In genomic region chr6:149366237-149366921, GRCh38 we compare ENCODE assay signal across 29 cellular contexts. TPM values are rescaled to one million over a fixed set of nuclear protein-coding genes. Genes with fewer than 3 reads are reported as not detected.
DNase-seq lines count a peak whose midpoint lies in the region; ATAC-seq, FAIRE-seq and TF ChIP-seq lines count a peak whose summit lies in the region.
"Had no signal": no experiment of that assay in that cellular context is flagged by ENCODE, and none has a peak within 500 bp of the region (broad histone marks: within the 10 kb centered on the region; RNA-seq: fewer than 3 reads in every experiment).

No MANE protein-coding gene starts in this region.

- intact Hi-C loops in activated CD4-positive, alpha-beta T cell treated with anti-CD3 and anti-CD28 coated beads for 36 hours (cut with DNase I, micrococcal nuclease): loop anchor here in 1 of 2 experiments (2.0 kb wide), 1 partner anchor 24 kb away; no protein-coding TSS in a partner anchor
- intact Hi-C loops in activated CD8-positive, alpha-beta T cell treated with anti-CD3 and anti-CD28 coated beads for 36 hours (cut with micrococcal nuclease): loop anchor here (5.0 kb wide), 1 partner anchor 44 kb away; no protein-coding TSS in a partner anchor
- intact Hi-C loops in naive thymus-derived CD4-positive, alpha-beta T cell (cut with micrococcal nuclease): loop anchor here in 1 of 2 donors (1.0 to 5.0 kb wide), 6 partner anchors 8 to 284 kb away; no protein-coding TSS in a partner anchor
- intact Hi-C loops in adrenal gland (cut with DNase I): no loop called here

- peaks cover 40 to 51% of the 10 kb centered on the region in 2 donors for H3K4me1 ChIP-seq in naive thymus-derived CD4-positive, alpha-beta T cell (ENCODE audit: control insufficient read depth in 2 of 2, insufficient read depth in 2 of 2, low read length in 2 of 2)
- peaks cover 0 to 28% of the 10 kb centered on the region in 2 donors for H3K4me1 ChIP-seq in adrenal gland (replicated peaks in 1 of 2)

- H3K27ac ChIP-seq in naive thymus-derived CD4-positive, alpha-beta T cell (ENCODE audit: low read depth, low read length): peak overlapping the region; percentile 54
- no peak overlapping the region for H3K27ac ChIP-seq in adrenal gland
- H3K27ac ChIP-seq: epithelial cell of prostate, GM23248, HL-60, WERI-Rb-1 had no signal

- H3K4me3 Mint-ChIP-seq in activated CD4-positive, alpha-beta T cell treated with anti-CD3 and anti-CD28 coated beads for 36 hours: no peak overlapping the region
- no peak overlapping the region for H3K4me3 Mint-ChIP-seq in activated CD8-positive, alpha-beta T cell treated with anti-CD3 and anti-CD28 coated beads for 36 hours
- H3K4me3 Mint-ChIP-seq in naive thymus-derived CD4-positive, alpha-beta T cell: no peak overlapping the region
- H3K4me3 Mint-ChIP-seq: dendritic cell treated with granulocyte-macrophage colony-stimulating factor and Interleukin-4, amounts not matched to agents 40 ng/mL and 50 ng/mL, for 4 days; stimulated activated naive CD8-positive, alpha-beta T cell treated with anti-CD3 and anti-CD28 coated beads, Interleukin-15, Interleukin-2, amounts not matched to agents 100 ng/mL and 50 ng/mL, for 24 hours; type B pancreatic cell had no signal

- no peak overlapping the region for H3K27ac Mint-ChIP-seq in activated CD4-positive, alpha-beta T cell treated with anti-CD3 and anti-CD28 coated beads for 36 hours
- no peak overlapping the region for H3K27ac Mint-ChIP-seq in activated CD8-positive, alpha-beta T cell treated with anti-CD3 and anti-CD28 coated beads for 36 hours
- H3K27ac Mint-ChIP-seq in naive thymus-derived CD4-positive, alpha-beta T cell: no peak overlapping the region
- H3K27ac Mint-ChIP-seq: dendritic cell treated with granulocyte-macrophage colony-stimulating factor and Interleukin-4, amounts not matched to agents 40 ng/mL and 50 ng/mL, for 4 days; type B pancreatic cell had no signal

- H3K27me3 Mint-ChIP-seq in activated CD4-positive, alpha-beta T cell treated with anti-CD3 and anti-CD28 coated beads for 36 hours: no peaks in the 10 kb centered on the region
- H3K27me3 Mint-ChIP-seq in activated CD8-positive, alpha-beta T cell treated with anti-CD3 and anti-CD28 coated beads for 36 hours: no peaks in the 10 kb centered on the region
- H3K27me3 Mint-ChIP-seq in naive thymus-derived CD4-positive, alpha-beta T cell: no peaks in the 10 kb centered on the region
- H3K27me3 Mint-ChIP-seq: dendritic cell treated with granulocyte-macrophage colony-stimulating factor and Interleukin-4, amounts not matched to agents 40 ng/mL and 50 ng/mL, for 4 days; stimulated activated naive CD8-positive, alpha-beta T cell treated with anti-CD3 and anti-CD28 coated beads, Interleukin-15, Interleukin-2, amounts not matched to agents 100 ng/mL and 50 ng/mL, for 24 hours; type B pancreatic cell had no signal

- WGBS in adrenal gland, 4 donors: 82 to 89% (median 87%) methylated on average over 4 of the region's 4 CpGs

- TF ChIP-seq POLR2A in adrenal gland (IDR thresholded peaks at IDR 0.05): no peak

- peak; percentile 41 for FAIRE-seq in D721Med (lab: Jason Lieb, UNC)
- FAIRE-seq: bronchial epithelial cell, HepG2 had no signal

- peaks cover 9% of the 10 kb centered on the region for H3K9me3 Mint-ChIP-seq in activated CD4-positive, alpha-beta T cell treated with anti-CD3 and anti-CD28 coated beads for 36 hours (ENCODE audit: low read depth)
- peaks cover 9% of the 10 kb centered on the region for H3K9me3 Mint-ChIP-seq in activated CD8-positive, alpha-beta T cell treated with anti-CD3 and anti-CD28 coated beads for 36 hours
- peaks cover 0 to 13% (median 4%) of the 10 kb centered on the region in 11 donors for H3K9me3 Mint-ChIP-seq in naive thymus-derived CD4-positive, alpha-beta T cell
- H3K9me3 Mint-ChIP-seq: dendritic cell treated with granulocyte-macrophage colony-stimulating factor and Interleukin-4, amounts not matched to agents 40 ng/mL and 50 ng/mL, for 4 days had no signal

- POLR2A ChIA-PET in activated CD4-positive, alpha-beta T cell treated with anti-CD3 and anti-CD28 coated beads for 36 hours (lab: Charles Lee): no interaction called here
- POLR2A ChIA-PET in activated CD8-positive, alpha-beta T cell treated with anti-CD3 and anti-CD28 coated beads for 36 hours (lab: Charles Lee): no interaction called here
- POLR2A ChIA-PET in naive thymus-derived CD4-positive, alpha-beta T cell (lab: Charles Lee): interaction anchor here (1.2 kb wide), 1 partner anchor 49 kb away, joined by 8 read pairs; the partner anchor contains the start of gene TAB2

- CTCF ChIA-PET in activated CD4-positive, alpha-beta T cell treated with anti-CD3 and anti-CD28 coated beads for 36 hours (lab: Charles Lee): interaction anchor here (0.8 to 1.0 kb wide), 3 partner anchors 14 to 42 kb away, joined by 3 to 4 read pairs (median 4); no protein-coding TSS in a partner anchor
- CTCF ChIA-PET in activated CD8-positive, alpha-beta T cell treated with anti-CD3 and anti-CD28 coated beads for 36 hours (lab: Charles Lee): no interaction called here
- CTCF ChIA-PET in naive thymus-derived CD4-positive, alpha-beta T cell (lab: Charles Lee): interaction anchor here (0.6 to 1.2 kb wide), 4 partner anchors 21 to 300 kb away, joined by 3 to 4 read pairs (median 3); no protein-coding TSS in a partner anchor

- peaks cover 26% of the 10 kb centered on the region for H3K36me3 Mint-ChIP-seq in activated CD4-positive, alpha-beta T cell treated with anti-CD3 and anti-CD28 coated beads for 36 hours (ENCODE audit: low read depth)
- peaks cover 40% of the 10 kb centered on the region for H3K36me3 Mint-ChIP-seq in activated CD8-positive, alpha-beta T cell treated with anti-CD3 and anti-CD28 coated beads for 36 hours (ENCODE audit: low read depth)
- peaks cover 15 to 29% (median 18%) of the 10 kb centered on the region in 5 donors for H3K36me3 Mint-ChIP-seq in naive thymus-derived CD4-positive, alpha-beta T cell

- H3K4me1 Mint-ChIP-seq in activated CD4-positive, alpha-beta T cell treated with anti-CD3 and anti-CD28 coated beads for 36 hours: peaks cover 51% of the 10 kb centered on the region
- peaks cover 48% of the 10 kb centered on the region for H3K4me1 Mint-ChIP-seq in activated CD8-positive, alpha-beta T cell treated with anti-CD3 and anti-CD28 coated beads for 36 hours (ENCODE audit: low read depth)
- peaks cover 11 to 50% (median 34%) of the 10 kb centered on the region in 7 donors for H3K4me1 Mint-ChIP-seq in naive thymus-derived CD4-positive, alpha-beta T cell

- no peak overlapping the region for H3K4me3 ChIP-seq in naive thymus-derived CD4-positive, alpha-beta T cell (ENCODE audit: low read length)
- H3K4me3 ChIP-seq in adrenal gland: no peak overlapping the region
- H3K4me3 ChIP-seq: GM23248, spleen had no signal

- DNase-seq in activated CD4-positive, alpha-beta T cell treated with anti-CD3 and anti-CD28 coated beads for 36 hours: no peak
- DNase-seq in activated CD4-positive, alpha-beta T cell treated with anti-CD3 and anti-CD28 coated beads, Interleukin-2, amount 50 U/mL, for 1 hour: no peak
- DNase-seq in D721Med (ENCODE audit: insufficient read length, low spot score) (no peak), adrenal gland (no peak), NCI-H774 (lab: John Stamatoyannopoulos, UW) (no peak)
- no peak for DNase-seq in activated CD8-positive, alpha-beta T cell treated with anti-CD3 and anti-CD28 coated beads for 36 hours
- DNase-seq in naive thymus-derived CD4-positive, alpha-beta T cell: peak in 7 of 9 donors; percentile 35 to 74 (median 62)
- DNase-seq: activated effector memory CD4-positive, alpha-beta T cell treated with Interleukin-2 at 50 U/mL for 16 hours; AML-193; Calu3; GM23248; head of caudate nucleus; mammary epithelial cell; MM.1S; NCI-H1436 treated with DMSO at 0.1 percent for 48 hours; NCI-H510A treated with DMSO at 0.1 percent for 48 hours; occipital lobe; spleen; stimulated activated CD4-positive, alpha-beta T cell treated with anti-CD3 and anti-CD28 coated beads, Interleukin-4, amount 100 ng/mL, for 1 hour; WERI-Rb-1 had no signal

- peak; percentile 63 for ATAC-seq in activated CD4-positive, alpha-beta T cell treated with anti-CD3 and anti-CD28 coated beads for 36 hours
- peak; percentile 63 for ATAC-seq in activated CD8-positive, alpha-beta T cell treated with anti-CD3 and anti-CD28 coated beads for 36 hours
- peak; percentile 88 for ATAC-seq in naive thymus-derived CD4-positive, alpha-beta T cell
- ATAC-seq in HG03139 (IDR thresholded peaks at IDR 0.05; ENCODE audit: unreplicated experiment): no peak
- ATAC-seq: HepG2 had no signal

- peaks cover 0 to 4% (median 3%) of the 10 kb centered on the region in 3 experiments for H3K9me3 ChIP-seq in naive thymus-derived CD4-positive, alpha-beta T cell (ENCODE audit: control insufficient read depth in 2 of 3, low read length in 3 of 3)
- no peaks in the 10 kb centered on the region for H3K9me3 ChIP-seq in adrenal gland (replicated peaks in 1 of 3)
- H3K9me3 ChIP-seq: spleen had no signal

- TF ChIP-seq CTCF in D721Med (IDR thresholded peaks at IDR 0.05; ENCODE audit: insufficient read depth, missing control alignments): no peak
- no peak for TF ChIP-seq CTCF in activated CD8-positive, alpha-beta T cell treated with anti-CD3 and anti-CD28 coated beads for 36 hours (IDR thresholded peaks at IDR 0.05)
- no peak for TF ChIP-seq CTCF in adrenal gland (IDR thresholded peaks at IDR 0.05)

- no peaks in the 10 kb centered on the region for H3K27me3 ChIP-seq in naive thymus-derived CD4-positive, alpha-beta T cell (ENCODE audit: control insufficient read depth in 2 of 2, insufficient read depth in 2 of 2, low read length in 2 of 2)
- no peaks in the 10 kb centered on the region for H3K27me3 ChIP-seq in adrenal gland
- H3K27me3 ChIP-seq: spleen had no signal

- H3K36me3 ChIP-seq in naive thymus-derived CD4-positive, alpha-beta T cell (ENCODE audit: control insufficient read depth in 2 of 3, insufficient read depth in 3 of 3, low read length in 3 of 3): no peaks in the 10 kb centered on the region
- no peaks in the 10 kb centered on the region for H3K36me3 ChIP-seq in adrenal gland (replicated peaks in 1 of 2)

RNA-seq across cellular contexts. Expression of gene SUMO4, which starts 33.7 kb away (rescaled TPM):
- 1 to 10 TPM; 4.7 to 5.3 TPM for total RNA-seq in activated CD4-positive, alpha-beta T cell treated with anti-CD3 and anti-CD28 coated beads for 36 hours
- total RNA-seq in activated CD8-positive, alpha-beta T cell treated with anti-CD3 and anti-CD28 coated beads for 36 hours: 1 to 10 TPM; 3.7 to 4.7 TPM
- total RNA-seq in naive thymus-derived CD4-positive, alpha-beta T cell: 10 to 100 TPM in 2 of 5 experiments, 1 to 10 TPM in 3; 5.0 to 19.9 (median 7.4) TPM
- polyA plus RNA-seq in naive thymus-derived CD4-positive, alpha-beta T cell: 1 to 10 TPM in 1 of 2 donors, under 1 TPM in 1; 0.36 to 2.0 TPM
- 1 to 10 TPM in 5 of 8 donors, under 1 TPM in 1, not detected in 2; 0.70 to 3.1 (median 1.8) TPM for total RNA-seq in adrenal gland
- polyA plus RNA-seq in adrenal gland: under 1 TPM in 1 of 3 donors, not detected in 2; 0.18 TPM
- total RNA-seq: GM23248, SK-MEL-5 had no signal

RNA-seq across cellular contexts. Expression of gene TAB2, which starts 48.9 kb away (rescaled TPM):
- total RNA-seq in activated CD4-positive, alpha-beta T cell treated with anti-CD3 and anti-CD28 coated beads for 36 hours: 10 to 100 TPM; 65.8 to 94.1 TPM
- total RNA-seq in activated CD8-positive, alpha-beta T cell treated with anti-CD3 and anti-CD28 coated beads for 36 hours: 10 to 100 TPM; 64.8 to 69.1 TPM
- total RNA-seq in naive thymus-derived CD4-positive, alpha-beta T cell: 100 to 1,000 TPM in 4 of 5 experiments, 10 to 100 TPM in 1; 98.3 to 234 (median 119) TPM
- 10 to 100 TPM; 15.7 to 17.5 TPM for polyA plus RNA-seq in naive thymus-derived CD4-positive, alpha-beta T cell
- total RNA-seq in adrenal gland: 10 to 100 TPM; 35.9 to 68.8 (median 49.4) TPM
- polyA plus RNA-seq in adrenal gland: 10 to 100 TPM; 10.8 to 59.4 (median 18.8) TPM

Comparison
In these comparisons a context has a peak if more than half of its experiments do, and no peak if none do; other contexts are left out.
1. DNase-seq: peak in naive thymus-derived CD4-positive, alpha-beta T cell (7 of 9); none in activated CD4-positive, alpha-beta T cell treated with anti-CD3 and anti-CD28 coated beads for 36 hours (single experiment), activated CD4-positive, alpha-beta T cell treated with anti-CD3 and anti-CD28 coated beads, Interleukin-2, amount 50 U/mL, for 1 hour (single experiment), D721Med (single experiment), activated CD8-positive, alpha-beta T cell treated with anti-CD3 and anti-CD28 coated beads for 36 hours (single experiment), adrenal gland (0 of 7) and NCI-H774 (single experiment).